Comparison of ENCODE assay signal across 11 cellular contexts in genomic region chr19:53659292-53659691, GRCh38. TPM values are rescaled to one million over a fixed set of nuclear protein-coding genes. Genes with fewer than 3 reads are reported as not detected.
DNase-seq lines count a peak whose midpoint lies in the region; ATAC-seq, FAIRE-seq and TF ChIP-seq lines count a peak whose summit lies in the region.
"Had no signal": no experiment of that assay in that cellular context is flagged by ENCODE, and none has a peak within 500 bp of the region (broad histone marks: within the 10 kb centered on the region; RNA-seq: fewer than 3 reads in every experiment).

No MANE protein-coding gene starts in this region.

- H3K27ac Mint-ChIP-seq in WTC11, result peak overlapping the region; percentile 93
- H3K27ac Mint-ChIP-seq in T-helper 2 cell treated with Interferon-gamma antibody and Interleukin-4, amounts not matched to agents 5 μg/mL and 100 μg/mL, for 36 hours, result no peak overlapping the region

- TF ChIP-seq POLR2A in right lobe of liver (IDR thresholded peaks at IDR 0.05), result no peak

- ATAC-seq in WTC11, result peak; percentile 86
- ATAC-seq in right lobe of liver, result peak in 3 of 4 donors; percentile 58 to 82 (median 78)
- no peak for ATAC-seq in HG03520 (IDR thresholded peaks at IDR 0.05; ENCODE audit: unreplicated experiment)

- POLR2A ChIA-PET in WTC11 (lab: Charles Lee), result interaction anchor here (0.6 to 1.0 kb wide), 5 partner anchors 64 to 79 kb away, joined by 3 to 10 read pairs (median 3); no protein-coding TSS in a partner anchor

- intact Hi-C loops in right lobe of liver (cut with DNase I), result no loop called here

- H3K4me1 ChIP-seq in right lobe of liver, result no peaks in the 10 kb centered on the region

- DNase-seq in HT1080 (ENCODE audit: low read depth) (peak; percentile 24), WTC11 (ENCODE audit: low spot score) (peak; percentile 69), right lobe of liver (peak in 1 of 3 donors; percentile 38), epidermal melanocyte (ENCODE audit: insufficient read length, low spot score) (no peak), cerebellum (ENCODE audit: low spot score) (no peak)
- DNase-seq in T-helper 2 cell treated with Interferon-gamma antibody and Interleukin-4, amounts not matched to agents 5 μg/mL and 100 μg/mL, for 36 hours (ENCODE audit: low spot score), result no peak
- DNase-seq: NCI-H2081 treated with DMSO at 0.1 percent for 48 hours had no signal

- no peaks in the 10 kb centered on the region for H3K27me3 ChIP-seq in right lobe of liver

- no peak overlapping the region for H3K4me3 Mint-ChIP-seq in WTC11
- H3K4me3 Mint-ChIP-seq in T-helper 2 cell treated with Interferon-gamma antibody and Interleukin-4, amounts not matched to agents 5 μg/mL and 100 μg/mL, for 36 hours, result no peak overlapping the region

- H3K4me3 ChIP-seq in right lobe of liver, result no peak overlapping the region

- peak; percentile 84 for FAIRE-seq in A204.1 (lab: Jason Lieb, UNC)

- 14% methylated on average over 6 of the region's 6 CpGs for WGBS in right lobe of liver (ENCODE audit: insufficient coverage, low coverage, low lambda C conversion rate, missing lambda C conversion rate)

- CTCF ChIA-PET in WTC11 (lab: Charles Lee), result interaction anchor here (0.6 to 4.7 kb wide), 27 partner anchors 9 to 371 kb away, joined by 3 to 67 read pairs (median 5); no protein-coding TSS in a partner anchor

- H3K27me3 Mint-ChIP-seq in WTC11 (ENCODE audit: low read depth), result peaks cover 8% of the 10 kb centered on the region
- H3K27me3 Mint-ChIP-seq in T-helper 2 cell treated with Interferon-gamma antibody and Interleukin-4, amounts not matched to agents 5 μg/mL and 100 μg/mL, for 36 hours (ENCODE audit: low read depth), result no peaks in the 10 kb centered on the region

- H3K4me1 Mint-ChIP-seq in WTC11, result peaks cover 43% of the 10 kb centered on the region
- H3K4me1 Mint-ChIP-seq in T-helper 2 cell treated with Interferon-gamma antibody and Interleukin-4, amounts not matched to agents 5 μg/mL and 100 μg/mL, for 36 hours (ENCODE audit: low read depth), result no peaks in the 10 kb centered on the region

- no peaks in the 10 kb centered on the region for H3K36me3 ChIP-seq in right lobe of liver

- H3K9me3 ChIP-seq in right lobe of liver, result no peaks in the 10 kb centered on the region

- H3K9me3 Mint-ChIP-seq in WTC11, result peaks cover 27% of the 10 kb centered on the region
- H3K9me3 Mint-ChIP-seq in T-helper 2 cell treated with Interferon-gamma antibody and Interleukin-4, amounts not matched to agents 5 μg/mL and 100 μg/mL, for 36 hours, result peaks cover 42% of the 10 kb centered on the region

- peaks cover 31% of the 10 kb centered on the region for H3K36me3 Mint-ChIP-seq in WTC11
- H3K36me3 Mint-ChIP-seq in T-helper 2 cell treated with Interferon-gamma antibody and Interleukin-4, amounts not matched to agents 5 μg/mL and 100 μg/mL, for 36 hours (ENCODE audit: low read depth), result no peaks in the 10 kb centered on the region

- H3K27ac ChIP-seq in right lobe of liver, result no peak overlapping the region

- TF ChIP-seq CTCF in WTC11 (IDR thresholded peaks at IDR 0.05) (peak; percentile 35; the same call in 1 of the 2 replicates), right lobe of liver (IDR thresholded peaks at IDR 0.05) (peak in 3 of 4 donors; percentile 17 to 21 (median 18))

TF ChIP-seq in WTC11, 78 proteins besides CTCF, POLR2A, EP300 and RAD21:
- TF ChIP-seq ZNF232 (CRISPR knock-in tag; IDR thresholded peaks at IDR 0.05) (no peak), CBFB (CRISPR knock-in tag; IDR thresholded peaks at IDR 0.05; ENCODE audit: low read depth) (no peak), CREM (CRISPR knock-in tag; IDR thresholded peaks at IDR 0.05) (no peak), NFYB (CRISPR knock-in tag; conservative IDR thresholded peaks at IDR 0.05; ENCODE audit: low read depth) (no peak), ZNF416 (CRISPR knock-in tag; IDR thresholded peaks at IDR 0.05) (no peak), FOXJ3 (CRISPR knock-in tag; IDR thresholded peaks at IDR 0.05; ENCODE audit: borderline replicate concordance) (no peak)
- TF ChIP-seq, protein P1, sequence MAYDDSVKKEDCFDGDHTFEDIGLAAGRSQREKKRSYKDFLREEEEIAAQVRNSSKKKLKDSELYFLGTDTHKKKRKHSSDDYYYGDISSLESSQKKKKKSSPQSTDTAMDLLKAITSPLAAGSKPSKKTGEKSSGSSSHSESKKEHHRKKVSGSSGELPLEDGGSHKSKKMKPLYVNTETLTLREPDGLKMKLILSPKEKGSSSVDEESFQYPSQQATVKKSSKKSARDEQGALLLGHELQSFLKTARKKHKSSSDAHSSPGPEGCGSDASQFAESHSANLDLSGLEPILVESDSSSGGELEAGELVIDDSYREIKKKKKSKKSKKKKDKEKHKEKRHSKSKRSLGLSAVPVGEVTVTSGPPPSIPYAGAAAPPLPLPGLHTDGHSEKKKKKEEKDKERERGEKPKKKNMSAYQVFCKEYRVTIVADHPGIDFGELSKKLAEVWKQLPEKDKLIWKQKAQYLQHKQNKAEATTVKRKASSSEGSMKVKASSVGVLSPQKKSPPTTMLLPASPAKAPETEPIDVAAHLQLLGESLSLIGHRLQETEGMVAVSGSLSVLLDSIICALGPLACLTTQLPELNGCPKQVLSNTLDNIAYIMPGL (CRISPR knock-in tag; IDR thresholded peaks at IDR 0.05), result no peak
- TF ChIP-seq, protein P2, sequence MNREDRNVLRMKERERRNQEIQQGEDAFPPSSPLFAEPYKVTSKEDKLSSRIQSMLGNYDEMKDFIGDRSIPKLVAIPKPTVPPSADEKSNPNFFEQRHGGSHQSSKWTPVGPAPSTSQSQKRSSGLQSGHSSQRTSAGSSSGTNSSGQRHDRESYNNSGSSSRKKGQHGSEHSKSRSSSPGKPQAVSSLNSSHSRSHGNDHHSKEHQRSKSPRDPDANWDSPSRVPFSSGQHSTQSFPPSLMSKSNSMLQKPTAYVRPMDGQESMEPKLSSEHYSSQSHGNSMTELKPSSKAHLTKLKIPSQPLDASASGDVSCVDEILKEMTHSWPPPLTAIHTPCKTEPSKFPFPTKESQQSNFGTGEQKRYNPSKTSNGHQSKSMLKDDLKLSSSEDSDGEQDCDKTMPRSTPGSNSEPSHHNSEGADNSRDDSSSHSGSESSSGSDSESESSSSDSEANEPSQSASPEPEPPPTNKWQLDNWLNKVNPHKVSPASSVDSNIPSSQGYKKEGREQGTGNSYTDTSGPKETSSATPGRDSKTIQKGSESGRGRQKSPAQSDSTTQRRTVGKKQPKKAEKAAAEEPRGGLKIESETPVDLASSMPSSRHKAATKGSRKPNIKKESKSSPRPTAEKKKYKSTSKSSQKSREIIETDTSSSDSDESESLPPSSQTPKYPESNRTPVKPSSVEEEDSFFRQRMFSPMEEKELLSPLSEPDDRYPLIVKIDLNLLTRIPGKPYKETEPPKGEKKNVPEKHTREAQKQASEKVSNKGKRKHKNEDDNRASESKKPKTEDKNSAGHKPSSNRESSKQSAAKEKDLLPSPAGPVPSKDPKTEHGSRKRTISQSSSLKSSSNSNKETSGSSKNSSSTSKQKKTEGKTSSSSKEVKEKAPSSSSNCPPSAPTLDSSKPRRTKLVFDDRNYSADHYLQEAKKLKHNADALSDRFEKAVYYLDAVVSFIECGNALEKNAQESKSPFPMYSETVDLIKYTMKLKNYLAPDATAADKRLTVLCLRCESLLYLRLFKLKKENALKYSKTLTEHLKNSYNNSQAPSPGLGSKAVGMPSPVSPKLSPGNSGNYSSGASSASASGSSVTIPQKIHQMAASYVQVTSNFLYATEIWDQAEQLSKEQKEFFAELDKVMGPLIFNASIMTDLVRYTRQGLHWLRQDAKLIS (CRISPR knock-in tag; IDR thresholded peaks at IDR 0.05; ENCODE audit: borderline replicate concordance), result no peak
- TF ChIP-seq, protein P3, sequence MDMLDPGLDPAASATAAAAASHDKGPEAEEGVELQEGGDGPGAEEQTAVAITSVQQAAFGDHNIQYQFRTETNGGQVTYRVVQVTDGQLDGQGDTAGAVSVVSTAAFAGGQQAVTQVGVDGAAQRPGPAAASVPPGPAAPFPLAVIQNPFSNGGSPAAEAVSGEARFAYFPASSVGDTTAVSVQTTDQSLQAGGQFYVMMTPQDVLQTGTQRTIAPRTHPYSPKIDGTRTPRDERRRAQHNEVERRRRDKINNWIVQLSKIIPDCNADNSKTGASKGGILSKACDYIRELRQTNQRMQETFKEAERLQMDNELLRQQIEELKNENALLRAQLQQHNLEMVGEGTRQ (CRISPR knock-in tag; IDR thresholded peaks at IDR 0.05), result no peak
- TF ChIP-seq, protein P4, sequence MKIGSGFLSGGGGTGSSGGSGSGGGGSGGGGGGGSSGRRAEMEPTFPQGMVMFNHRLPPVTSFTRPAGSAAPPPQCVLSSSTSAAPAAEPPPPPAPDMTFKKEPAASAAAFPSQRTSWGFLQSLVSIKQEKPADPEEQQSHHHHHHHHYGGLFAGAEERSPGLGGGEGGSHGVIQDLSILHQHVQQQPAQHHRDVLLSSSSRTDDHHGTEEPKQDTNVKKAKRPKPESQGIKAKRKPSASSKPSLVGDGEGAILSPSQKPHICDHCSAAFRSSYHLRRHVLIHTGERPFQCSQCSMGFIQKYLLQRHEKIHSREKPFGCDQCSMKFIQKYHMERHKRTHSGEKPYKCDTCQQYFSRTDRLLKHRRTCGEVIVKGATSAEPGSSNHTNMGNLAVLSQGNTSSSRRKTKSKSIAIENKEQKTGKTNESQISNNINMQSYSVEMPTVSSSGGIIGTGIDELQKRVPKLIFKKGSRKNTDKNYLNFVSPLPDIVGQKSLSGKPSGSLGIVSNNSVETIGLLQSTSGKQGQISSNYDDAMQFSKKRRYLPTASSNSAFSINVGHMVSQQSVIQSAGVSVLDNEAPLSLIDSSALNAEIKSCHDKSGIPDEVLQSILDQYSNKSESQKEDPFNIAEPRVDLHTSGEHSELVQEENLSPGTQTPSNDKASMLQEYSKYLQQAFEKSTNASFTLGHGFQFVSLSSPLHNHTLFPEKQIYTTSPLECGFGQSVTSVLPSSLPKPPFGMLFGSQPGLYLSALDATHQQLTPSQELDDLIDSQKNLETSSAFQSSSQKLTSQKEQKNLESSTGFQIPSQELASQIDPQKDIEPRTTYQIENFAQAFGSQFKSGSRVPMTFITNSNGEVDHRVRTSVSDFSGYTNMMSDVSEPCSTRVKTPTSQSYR (CRISPR knock-in tag; IDR thresholded peaks at IDR 0.05), result no peak

RNA-seq across cellular contexts. Expression of gene DPRX, which starts 27.5 kb away (rescaled TPM):
- not detected in 2 replicates for total RNA-seq in HT1080 (2014; rRNA removed; shearing (Covaris generic))
- polyA plus RNA-seq in HT1080 (2015; cell fraction: cytosol; rRNA removed), result not detected in 2 replicates
- not detected in 2 replicates for polyA plus RNA-seq in HT1080 (2015; cell fraction: nucleus; rRNA removed)
- total RNA-seq in WTC11 (2021) (not detected in 3 replicates), right lobe of liver (not detected), cerebellum (not detected)
- total RNA-seq: posterior vena cava, temporal lobe had no signal

Comparison
In these comparisons a context has a peak if more than half of its experiments do, and no peak if none do; other contexts are left out.
1. DNase-seq: peak in HT1080 (single experiment) and WTC11 (single experiment); none in T-helper 2 cell treated with Interferon-gamma antibody and Interleukin-4, amounts not matched to agents 5 μg/mL and 100 μg/mL, for 36 hours (single experiment), epidermal melanocyte (single experiment) and cerebellum (single experiment).